ENCODE assay signal across 1 cellular context in the genomic region with DNA sequence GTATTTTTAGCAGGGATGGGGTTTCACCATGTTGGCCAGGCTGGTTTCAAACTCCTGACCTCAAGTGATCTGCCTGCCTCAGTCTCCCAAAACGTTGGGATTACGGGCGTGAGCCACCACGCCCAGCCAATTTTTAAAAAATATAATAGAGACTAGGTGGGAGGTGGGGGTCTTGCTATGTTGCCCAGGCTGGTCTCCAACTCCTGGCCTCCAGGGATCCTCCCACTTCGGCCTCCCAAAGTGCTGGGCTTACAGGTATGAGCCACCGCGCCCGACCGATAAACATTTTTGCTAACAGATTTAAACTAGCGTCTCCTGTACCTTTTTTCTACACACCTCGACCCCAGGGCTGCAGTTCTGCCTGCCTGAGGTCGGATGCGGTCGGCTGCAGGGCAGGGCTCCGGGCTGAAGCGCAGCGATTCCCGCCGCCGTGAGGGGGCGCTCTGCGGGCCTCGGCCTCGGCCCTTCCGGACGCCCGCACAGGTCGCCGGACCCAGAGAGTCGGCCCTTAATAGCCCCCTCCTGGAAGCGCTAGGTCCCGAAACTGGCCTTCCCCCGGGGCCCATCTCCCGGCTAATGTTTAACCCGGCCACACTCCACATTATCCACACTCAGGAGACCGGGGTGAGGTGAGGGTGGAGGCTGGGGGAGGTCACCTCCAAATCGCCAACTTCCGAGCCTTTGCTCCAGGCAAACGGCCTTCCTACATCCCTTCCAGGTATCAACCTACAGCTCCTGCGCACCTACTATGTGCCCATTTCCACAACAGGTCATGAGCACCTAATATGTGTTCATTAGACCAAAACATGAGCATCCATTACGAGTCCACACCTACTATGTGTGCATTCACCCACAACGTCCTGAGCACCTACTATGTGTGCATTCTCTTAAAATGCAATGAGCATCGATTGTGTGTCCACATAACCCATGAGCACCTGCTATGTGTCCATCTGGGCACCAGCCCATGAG.
TF ChIP-seq lines count a peak whose summit lies in the region.

No MANE protein-coding gene starts in this region.

TF ChIP-seq in HepG2, 621 proteins besides CTCF, POLR2A, EP300 and RAD21 (continued from another document and continues in another):
- TF ChIP-seq ZNF747 (CRISPR knock-in tag; IDR thresholded peaks at IDR 0.05; ENCODE audit: borderline replicate concordance) (peak; percentile 31; the same call in 1 of the 2 replicates), ZNF781 (CRISPR knock-in tag; IDR thresholded peaks at IDR 0.05; ENCODE audit: borderline replicate concordance, not compliant biosample characterization) (no peak), HOXA5 (CRISPR knock-in tag; IDR thresholded peaks at IDR 0.05) (peak; percentile 78), ZNF780A (CRISPR knock-in tag; IDR thresholded peaks at IDR 0.05) (peak; percentile 2; the same call in 1 of the 2 replicates), AKAP8 (CRISPR knock-in tag; IDR thresholded peaks at IDR 0.05) (peak; percentile 51; the same call in 1 of the 2 replicates), SALL2 (CRISPR knock-in tag; IDR thresholded peaks at IDR 0.05) (peak; percentile 70; the same call in 1 of the 2 replicates), MEIS2 (CRISPR knock-in tag; IDR thresholded peaks at IDR 0.05) (no peak), RNF2 (conservative IDR thresholded peaks at IDR 0.05; ENCODE audit: low read depth) (0 out of 2 replicates have a peak, but pooled peaks have one; percentile 24), ZBTB7B (CRISPR knock-in tag; IDR thresholded peaks at IDR 0.05) (peak; percentile 83), XRCC5 (optimal IDR thresholded peaks at IDR 0.05; ENCODE audit: low read length) (peak; percentile 78), ZFAT (CRISPR knock-in tag; conservative IDR thresholded peaks at IDR 0.05) (no peak), SYNCRIP (IDR thresholded peaks at IDR 0.05; ENCODE audit: insufficient read depth, low read depth, low read length) (no peak), RXRB (CRISPR knock-in tag; IDR thresholded peaks at IDR 0.05; ENCODE audit: borderline replicate concordance) (peak; percentile 31; the same call in 1 of the 2 replicates), SAP130 (CRISPR knock-in tag; IDR thresholded peaks at IDR 0.05; ENCODE audit: low read depth) (peak; percentile 60), ARNTL (CRISPR knock-in tag; IDR thresholded peaks at IDR 0.05) (0 out of 2 replicates have a peak, but pooled peaks have one; percentile 17), MTF2 (CRISPR knock-in tag; IDR thresholded peaks at IDR 0.05; ENCODE audit: borderline replicate concordance) (peak; percentile 66; the same call in 1 of the 2 replicates), ZNF225 (CRISPR knock-in tag; IDR thresholded peaks at IDR 0.05) (no peak), SOX13 (IDR thresholded peaks at IDR 0.05) (no peak), SOX13 (CRISPR knock-in tag; conservative IDR thresholded peaks at IDR 0.05 in 1 of 2, IDR thresholded peaks at IDR 0.05 in 1 of 2) (peak in 1 of 2 experiments; percentile 45; a peak in 1 of 4 replicates), SMC3 (IDR thresholded peaks at IDR 0.05; ENCODE audit: low read length) (peak; percentile 20; the same call in 1 of the 2 replicates), SALL1 (CRISPR knock-in tag; IDR thresholded peaks at IDR 0.05) (peak; percentile 42; the same call in 1 of the 2 replicates), ZNF230 (CRISPR knock-in tag; IDR thresholded peaks at IDR 0.05) (0 out of 2 replicates have a peak, but pooled peaks have one; percentile 59), POGZ (CRISPR knock-in tag; IDR thresholded peaks at IDR 0.05) (0 out of 2 replicates have a peak, but pooled peaks have one; percentile 17), ZFX (CRISPR knock-in tag; IDR thresholded peaks at IDR 0.05; ENCODE audit: low read depth) (peak; percentile 73), TCF12 (IDR thresholded peaks at IDR 0.05) (no peak), TCF12 (CRISPR knock-in tag; IDR thresholded peaks at IDR 0.05) (0 out of 2 replicates have a peak, but pooled peaks have one; percentile 38), ZNF878 (CRISPR knock-in tag; IDR thresholded peaks at IDR 0.05) (0 out of 2 replicates have a peak, but pooled peaks have one; percentile 19), GZF1 (CRISPR knock-in tag; IDR thresholded peaks at IDR 0.05) (no peak), ZNF329 (CRISPR knock-in tag; IDR thresholded peaks at IDR 0.05; ENCODE audit: low read depth) (0 out of 2 replicates have a peak, but pooled peaks have one; percentile 33)
- TF ChIP-seq, protein P1, sequence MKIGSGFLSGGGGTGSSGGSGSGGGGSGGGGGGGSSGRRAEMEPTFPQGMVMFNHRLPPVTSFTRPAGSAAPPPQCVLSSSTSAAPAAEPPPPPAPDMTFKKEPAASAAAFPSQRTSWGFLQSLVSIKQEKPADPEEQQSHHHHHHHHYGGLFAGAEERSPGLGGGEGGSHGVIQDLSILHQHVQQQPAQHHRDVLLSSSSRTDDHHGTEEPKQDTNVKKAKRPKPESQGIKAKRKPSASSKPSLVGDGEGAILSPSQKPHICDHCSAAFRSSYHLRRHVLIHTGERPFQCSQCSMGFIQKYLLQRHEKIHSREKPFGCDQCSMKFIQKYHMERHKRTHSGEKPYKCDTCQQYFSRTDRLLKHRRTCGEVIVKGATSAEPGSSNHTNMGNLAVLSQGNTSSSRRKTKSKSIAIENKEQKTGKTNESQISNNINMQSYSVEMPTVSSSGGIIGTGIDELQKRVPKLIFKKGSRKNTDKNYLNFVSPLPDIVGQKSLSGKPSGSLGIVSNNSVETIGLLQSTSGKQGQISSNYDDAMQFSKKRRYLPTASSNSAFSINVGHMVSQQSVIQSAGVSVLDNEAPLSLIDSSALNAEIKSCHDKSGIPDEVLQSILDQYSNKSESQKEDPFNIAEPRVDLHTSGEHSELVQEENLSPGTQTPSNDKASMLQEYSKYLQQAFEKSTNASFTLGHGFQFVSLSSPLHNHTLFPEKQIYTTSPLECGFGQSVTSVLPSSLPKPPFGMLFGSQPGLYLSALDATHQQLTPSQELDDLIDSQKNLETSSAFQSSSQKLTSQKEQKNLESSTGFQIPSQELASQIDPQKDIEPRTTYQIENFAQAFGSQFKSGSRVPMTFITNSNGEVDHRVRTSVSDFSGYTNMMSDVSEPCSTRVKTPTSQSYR (CRISPR knock-in tag; IDR thresholded peaks at IDR 0.05; ENCODE audit: borderline replicate concordance), result peak; percentile 53; the same call in 1 of the 2 replicates
- TF ChIP-seq, protein P2, sequence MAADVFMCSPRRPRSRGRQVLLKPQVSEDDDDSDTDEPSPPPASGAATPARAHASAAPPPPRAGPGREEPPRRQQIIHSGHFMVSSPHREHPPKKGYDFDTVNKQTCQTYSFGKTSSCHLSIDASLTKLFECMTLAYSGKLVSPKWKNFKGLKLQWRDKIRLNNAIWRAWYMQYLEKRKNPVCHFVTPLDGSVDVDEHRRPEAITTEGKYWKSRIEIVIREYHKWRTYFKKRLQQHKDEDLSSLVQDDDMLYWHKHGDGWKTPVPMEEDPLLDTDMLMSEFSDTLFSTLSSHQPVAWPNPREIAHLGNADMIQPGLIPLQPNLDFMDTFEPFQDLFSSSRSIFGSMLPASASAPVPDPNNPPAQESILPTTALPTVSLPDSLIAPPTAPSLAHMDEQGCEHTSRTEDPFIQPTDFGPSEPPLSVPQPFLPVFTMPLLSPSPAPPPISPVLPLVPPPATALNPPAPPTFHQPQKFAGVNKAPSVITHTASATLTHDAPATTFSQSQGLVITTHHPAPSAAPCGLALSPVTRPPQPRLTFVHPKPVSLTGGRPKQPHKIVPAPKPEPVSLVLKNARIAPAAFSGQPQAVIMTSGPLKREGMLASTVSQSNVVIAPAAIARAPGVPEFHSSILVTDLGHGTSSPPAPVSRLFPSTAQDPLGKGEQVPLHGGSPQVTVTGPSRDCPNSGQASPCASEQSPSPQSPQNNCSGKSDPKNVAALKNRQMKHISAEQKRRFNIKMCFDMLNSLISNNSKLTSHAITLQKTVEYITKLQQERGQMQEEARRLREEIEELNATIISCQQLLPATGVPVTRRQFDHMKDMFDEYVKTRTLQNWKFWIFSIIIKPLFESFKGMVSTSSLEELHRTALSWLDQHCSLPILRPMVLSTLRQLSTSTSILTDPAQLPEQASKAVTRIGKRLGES (CRISPR knock-in tag; IDR thresholded peaks at IDR 0.05; ENCODE audit: borderline replicate concordance), result no peak
- TF ChIP-seq, protein P3, sequence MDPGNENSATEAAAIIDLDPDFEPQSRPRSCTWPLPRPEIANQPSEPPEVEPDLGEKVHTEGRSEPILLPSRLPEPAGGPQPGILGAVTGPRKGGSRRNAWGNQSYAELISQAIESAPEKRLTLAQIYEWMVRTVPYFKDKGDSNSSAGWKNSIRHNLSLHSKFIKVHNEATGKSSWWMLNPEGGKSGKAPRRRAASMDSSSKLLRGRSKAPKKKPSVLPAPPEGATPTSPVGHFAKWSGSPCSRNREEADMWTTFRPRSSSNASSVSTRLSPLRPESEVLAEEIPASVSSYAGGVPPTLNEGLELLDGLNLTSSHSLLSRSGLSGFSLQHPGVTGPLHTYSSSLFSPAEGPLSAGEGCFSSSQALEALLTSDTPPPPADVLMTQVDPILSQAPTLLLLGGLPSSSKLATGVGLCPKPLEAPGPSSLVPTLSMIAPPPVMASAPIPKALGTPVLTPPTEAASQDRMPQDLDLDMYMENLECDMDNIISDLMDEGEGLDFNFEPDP (CRISPR knock-in tag; conservative IDR thresholded peaks at IDR 0.05), result 0 out of 2 replicates have a peak, but pooled peaks have one; percentile 79
- TF ChIP-seq, protein P4, sequence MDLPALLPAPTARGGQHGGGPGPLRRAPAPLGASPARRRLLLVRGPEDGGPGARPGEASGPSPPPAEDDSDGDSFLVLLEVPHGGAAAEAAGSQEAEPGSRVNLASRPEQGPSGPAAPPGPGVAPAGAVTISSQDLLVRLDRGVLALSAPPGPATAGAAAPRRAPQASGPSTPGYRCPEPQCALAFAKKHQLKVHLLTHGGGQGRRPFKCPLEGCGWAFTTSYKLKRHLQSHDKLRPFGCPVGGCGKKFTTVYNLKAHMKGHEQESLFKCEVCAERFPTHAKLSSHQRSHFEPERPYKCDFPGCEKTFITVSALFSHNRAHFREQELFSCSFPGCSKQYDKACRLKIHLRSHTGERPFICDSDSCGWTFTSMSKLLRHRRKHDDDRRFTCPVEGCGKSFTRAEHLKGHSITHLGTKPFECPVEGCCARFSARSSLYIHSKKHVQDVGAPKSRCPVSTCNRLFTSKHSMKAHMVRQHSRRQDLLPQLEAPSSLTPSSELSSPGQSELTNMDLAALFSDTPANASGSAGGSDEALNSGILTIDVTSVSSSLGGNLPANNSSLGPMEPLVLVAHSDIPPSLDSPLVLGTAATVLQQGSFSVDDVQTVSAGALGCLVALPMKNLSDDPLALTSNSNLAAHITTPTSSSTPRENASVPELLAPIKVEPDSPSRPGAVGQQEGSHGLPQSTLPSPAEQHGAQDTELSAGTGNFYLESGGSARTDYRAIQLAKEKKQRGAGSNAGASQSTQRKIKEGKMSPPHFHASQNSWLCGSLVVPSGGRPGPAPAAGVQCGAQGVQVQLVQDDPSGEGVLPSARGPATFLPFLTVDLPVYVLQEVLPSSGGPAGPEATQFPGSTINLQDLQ (CRISPR knock-in tag; IDR thresholded peaks at IDR 0.05), result peak; percentile 47; the same call in 1 of the 2 replicates
- TF ChIP-seq, protein P5, sequence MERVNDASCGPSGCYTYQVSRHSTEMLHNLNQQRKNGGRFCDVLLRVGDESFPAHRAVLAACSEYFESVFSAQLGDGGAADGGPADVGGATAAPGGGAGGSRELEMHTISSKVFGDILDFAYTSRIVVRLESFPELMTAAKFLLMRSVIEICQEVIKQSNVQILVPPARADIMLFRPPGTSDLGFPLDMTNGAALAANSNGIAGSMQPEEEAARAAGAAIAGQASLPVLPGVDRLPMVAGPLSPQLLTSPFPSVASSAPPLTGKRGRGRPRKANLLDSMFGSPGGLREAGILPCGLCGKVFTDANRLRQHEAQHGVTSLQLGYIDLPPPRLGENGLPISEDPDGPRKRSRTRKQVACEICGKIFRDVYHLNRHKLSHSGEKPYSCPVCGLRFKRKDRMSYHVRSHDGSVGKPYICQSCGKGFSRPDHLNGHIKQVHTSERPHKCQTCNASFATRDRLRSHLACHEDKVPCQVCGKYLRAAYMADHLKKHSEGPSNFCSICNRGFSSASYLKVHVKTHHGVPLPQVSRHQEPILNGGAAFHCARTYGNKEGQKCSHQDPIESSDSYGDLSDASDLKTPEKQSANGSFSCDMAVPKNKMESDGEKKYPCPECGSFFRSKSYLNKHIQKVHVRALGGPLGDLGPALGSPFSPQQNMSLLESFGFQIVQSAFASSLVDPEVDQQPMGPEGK (CRISPR knock-in tag; IDR thresholded peaks at IDR 0.05), result peak; percentile 87
- TF ChIP-seq, protein P6, sequence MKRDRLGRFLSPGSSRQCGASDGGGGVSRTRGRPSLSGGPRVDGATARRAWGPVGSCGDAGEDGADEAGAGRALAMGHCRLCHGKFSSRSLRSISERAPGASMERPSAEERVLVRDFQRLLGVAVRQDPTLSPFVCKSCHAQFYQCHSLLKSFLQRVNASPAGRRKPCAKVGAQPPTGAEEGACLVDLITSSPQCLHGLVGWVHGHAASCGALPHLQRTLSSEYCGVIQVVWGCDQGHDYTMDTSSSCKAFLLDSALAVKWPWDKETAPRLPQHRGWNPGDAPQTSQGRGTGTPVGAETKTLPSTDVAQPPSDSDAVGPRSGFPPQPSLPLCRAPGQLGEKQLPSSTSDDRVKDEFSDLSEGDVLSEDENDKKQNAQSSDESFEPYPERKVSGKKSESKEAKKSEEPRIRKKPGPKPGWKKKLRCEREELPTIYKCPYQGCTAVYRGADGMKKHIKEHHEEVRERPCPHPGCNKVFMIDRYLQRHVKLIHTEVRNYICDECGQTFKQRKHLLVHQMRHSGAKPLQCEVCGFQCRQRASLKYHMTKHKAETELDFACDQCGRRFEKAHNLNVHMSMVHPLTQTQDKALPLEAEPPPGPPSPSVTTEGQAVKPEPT (CRISPR knock-in tag; IDR thresholded peaks at IDR 0.05; ENCODE audit: low read depth), result no peak
- TF ChIP-seq, protein P7, sequence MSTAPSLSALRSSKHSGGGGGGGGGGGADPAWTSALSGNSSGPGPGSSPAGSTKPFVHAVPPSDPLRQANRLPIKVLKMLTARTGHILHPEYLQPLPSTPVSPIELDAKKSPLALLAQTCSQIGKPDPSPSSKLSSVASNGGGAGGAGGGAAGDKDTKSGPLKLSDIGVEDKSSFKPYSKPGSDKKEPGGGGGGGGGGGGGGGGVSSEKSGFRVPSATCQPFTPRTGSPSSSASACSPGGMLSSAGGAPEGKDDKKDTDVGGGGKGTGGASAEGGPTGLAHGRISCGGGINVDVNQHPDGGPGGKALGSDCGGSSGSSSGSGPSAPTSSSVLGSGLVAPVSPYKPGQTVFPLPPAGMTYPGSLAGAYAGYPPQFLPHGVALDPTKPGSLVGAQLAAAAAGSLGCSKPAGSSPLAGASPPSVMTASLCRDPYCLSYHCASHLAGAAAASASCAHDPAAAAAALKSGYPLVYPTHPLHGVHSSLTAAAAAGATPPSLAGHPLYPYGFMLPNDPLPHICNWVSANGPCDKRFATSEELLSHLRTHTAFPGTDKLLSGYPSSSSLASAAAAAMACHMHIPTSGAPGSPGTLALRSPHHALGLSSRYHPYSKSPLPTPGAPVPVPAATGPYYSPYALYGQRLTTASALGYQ (CRISPR knock-in tag; IDR thresholded peaks at IDR 0.05), result 0 out of 2 replicates have a peak, but pooled peaks have one; percentile 39
- TF ChIP-seq, protein P8, sequence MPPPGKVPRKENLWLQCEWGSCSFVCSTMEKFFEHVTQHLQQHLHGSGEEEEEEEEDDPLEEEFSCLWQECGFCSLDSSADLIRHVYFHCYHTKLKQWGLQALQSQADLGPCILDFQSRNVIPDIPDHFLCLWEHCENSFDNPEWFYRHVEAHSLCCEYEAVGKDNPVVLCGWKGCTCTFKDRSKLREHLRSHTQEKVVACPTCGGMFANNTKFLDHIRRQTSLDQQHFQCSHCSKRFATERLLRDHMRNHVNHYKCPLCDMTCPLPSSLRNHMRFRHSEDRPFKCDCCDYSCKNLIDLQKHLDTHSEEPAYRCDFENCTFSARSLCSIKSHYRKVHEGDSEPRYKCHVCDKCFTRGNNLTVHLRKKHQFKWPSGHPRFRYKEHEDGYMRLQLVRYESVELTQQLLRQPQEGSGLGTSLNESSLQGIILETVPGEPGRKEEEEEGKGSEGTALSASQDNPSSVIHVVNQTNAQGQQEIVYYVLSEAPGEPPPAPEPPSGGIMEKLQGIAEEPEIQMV (CRISPR knock-in tag; IDR thresholded peaks at IDR 0.05; ENCODE audit: low read depth), result 0 out of 2 replicates have a peak, but pooled peaks have one; percentile 33
